In the genomic region with DNA sequence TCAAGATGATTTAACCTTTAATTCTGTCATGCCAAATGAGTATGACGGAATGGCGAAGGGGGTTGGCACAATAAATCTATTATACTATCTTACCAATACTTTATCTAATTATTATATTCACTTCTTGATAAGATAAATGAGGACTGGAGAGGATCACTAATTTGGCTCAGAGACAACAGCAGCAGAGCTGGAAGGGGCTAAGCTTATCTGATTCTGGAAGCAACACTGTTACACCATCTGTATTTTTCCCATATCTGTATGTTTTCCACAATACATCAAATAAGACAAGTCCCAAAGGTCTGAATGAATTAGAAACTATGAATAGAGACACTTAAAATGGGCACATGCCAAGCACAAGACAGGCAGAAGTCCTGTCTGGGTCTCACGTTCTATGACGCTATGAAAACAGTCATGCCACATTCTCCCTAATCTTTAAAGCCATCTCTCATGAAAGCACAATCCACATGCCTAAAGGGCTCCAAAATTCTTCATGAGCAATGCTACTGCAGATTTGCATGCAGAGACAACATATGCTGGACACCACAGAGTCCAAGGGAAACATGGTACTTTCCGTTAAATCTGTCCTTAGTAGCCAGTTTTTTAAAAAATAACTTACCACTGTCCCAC, we compare ENCODE assay signal across 21 cellular contexts.
"Had no signal": no experiment of that assay in that cellular context is flagged by ENCODE, and none has a peak within 500 bp of the region (broad histone marks: within the 10 kb centered on the region; RNA-seq: fewer than 3 reads in every experiment).

No MANE protein-coding gene starts in this region.

- H3K27me3 ChIP-seq: MG63 had no signal

- H3K9me3 ChIP-seq: MG63 had no signal

- H3K36me3 ChIP-seq: MG63 had no signal

- ATAC-seq: HepG2, Panc1, PC-3 had no signal

- H3K27ac ChIP-seq: RWPE1 had no signal

- DNase-seq: IMR-90, Karpas-422, KG1, MG63, NCI-H1092 treated with DMSO at 0.1 percent for 48 hours, NCI-H1436, NCI-H187, NCI-H2029, NCI-H2081 treated with DMSO at 0.1 percent for 48 hours, NCI-H2171, NCI-H226, NCI-H446, NCI-H510A, NCI-H524 treated with DMSO at 0.1 percent for 48 hours, NCI-H69, NCI-H774, PC-3, SHP77 had no signal

- H3K4me3 ChIP-seq: MG63 had no signal
